In the genomic region with DNA sequence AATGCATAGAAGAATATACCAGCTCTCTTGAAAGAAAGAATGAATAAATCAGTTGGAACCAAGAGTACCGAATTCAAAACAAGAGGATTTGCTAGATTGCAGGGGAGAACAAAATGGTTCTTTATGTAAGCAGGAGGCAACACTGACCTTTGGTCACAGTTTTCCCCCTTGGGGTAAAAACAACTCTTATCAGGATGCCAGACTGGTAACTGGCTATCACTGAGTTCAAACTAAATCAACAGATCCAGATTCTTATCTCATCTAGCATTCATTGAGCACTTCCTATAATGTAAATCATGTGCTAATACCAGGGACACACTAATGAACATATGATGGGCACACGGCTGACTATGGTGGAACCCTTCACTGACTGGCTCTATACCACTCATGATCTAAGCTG, we compare ENCODE assay signal across 1 cellular context.
TF ChIP-seq lines count a peak whose summit lies in the region.

No MANE protein-coding gene starts in this region.

TF ChIP-seq in endothelial cell of umbilical vein, 7 proteins besides CTCF, POLR2A, EP300 and RAD21:
- no peak for TF ChIP-seq FOS (IDR thresholded peaks at IDR 0.05; ENCODE audit: borderline replicate concordance, insufficient read depth, low read length)
- TF ChIP-seq JUN (IDR thresholded peaks at IDR 0.05; ENCODE audit: borderline replicate concordance, insufficient read depth, insufficient read length, low read depth): no peak
- no peak for TF ChIP-seq MYC (IDR thresholded peaks at IDR 0.05; ENCODE audit: low read depth, low read length)
- no peak for TF ChIP-seq EZH2 (IDR thresholded peaks at IDR 0.05; ENCODE audit: borderline replicate concordance, low read depth, low read length, severe bottlenecking)
- TF ChIP-seq, protein P1, sequence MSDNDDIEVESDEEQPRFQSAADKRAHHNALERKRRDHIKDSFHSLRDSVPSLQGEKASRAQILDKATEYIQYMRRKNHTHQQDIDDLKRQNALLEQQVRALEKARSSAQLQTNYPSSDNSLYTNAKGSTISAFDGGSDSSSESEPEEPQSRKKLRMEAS (IDR thresholded peaks at IDR 0.05; ENCODE audit: insufficient read depth, insufficient read length): no peak
- no peak for TF ChIP-seq GATA2 (IDR thresholded peaks at IDR 0.05; ENCODE audit: insufficient read depth, insufficient read length, low read depth, low read length)
- no peak for TF ChIP-seq POLR2AphosphoS5 (IDR thresholded peaks at IDR 0.05; ENCODE audit: insufficient read depth, low read depth, low read length)
TF ChIP-seq in endothelial cell of umbilical vein: peak in this region for 0.
